ENCODE assay signal across 1 cellular context in the genomic region with DNA sequence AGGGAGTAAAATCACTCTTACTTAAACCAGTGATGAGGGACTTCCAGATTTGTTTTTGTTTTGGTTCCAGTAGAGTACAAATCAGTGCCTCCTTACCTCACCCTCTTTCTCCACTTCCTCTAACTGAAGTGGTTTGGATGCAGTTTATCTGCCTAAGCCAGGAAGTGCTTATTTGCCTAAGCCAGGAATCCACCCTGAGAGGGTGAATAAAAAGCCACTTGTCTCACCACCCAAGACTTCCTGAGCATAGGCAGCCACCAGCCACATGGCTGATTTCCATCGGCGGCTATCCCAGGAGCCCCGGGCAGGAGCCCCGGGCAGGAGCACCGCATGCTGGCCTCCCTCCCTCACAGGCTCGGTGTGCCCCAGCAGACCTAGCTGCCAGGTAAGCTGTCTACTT.
A peak's percentile ranks its signal among the peaks of the same experiment; 100 is the strongest.
TF ChIP-seq lines count a peak whose summit lies in the region.

No MANE protein-coding gene starts in this region.

TF ChIP-seq in HepG2, 621 proteins besides CTCF, POLR2A, EP300 and RAD21 (continued from another document):
- no peak for TF ChIP-seq ZNF292 (CRISPR knock-in tag; IDR thresholded peaks at IDR 0.05; ENCODE audit: borderline replicate concordance, low read depth)
- no peak for TF ChIP-seq PTBP1 (IDR thresholded peaks at IDR 0.05; ENCODE audit: low read depth, low read length, poor library complexity, severe bottlenecking)
- no peak for TF ChIP-seq NRL (CRISPR knock-in tag; IDR thresholded peaks at IDR 0.05; ENCODE audit: borderline replicate concordance)
- peak; percentile 35; the same call in 1 of the 2 replicates for TF ChIP-seq ETV5 (CRISPR knock-in tag; IDR thresholded peaks at IDR 0.05; ENCODE audit: borderline replicate concordance)
- TF ChIP-seq, protein P1, sequence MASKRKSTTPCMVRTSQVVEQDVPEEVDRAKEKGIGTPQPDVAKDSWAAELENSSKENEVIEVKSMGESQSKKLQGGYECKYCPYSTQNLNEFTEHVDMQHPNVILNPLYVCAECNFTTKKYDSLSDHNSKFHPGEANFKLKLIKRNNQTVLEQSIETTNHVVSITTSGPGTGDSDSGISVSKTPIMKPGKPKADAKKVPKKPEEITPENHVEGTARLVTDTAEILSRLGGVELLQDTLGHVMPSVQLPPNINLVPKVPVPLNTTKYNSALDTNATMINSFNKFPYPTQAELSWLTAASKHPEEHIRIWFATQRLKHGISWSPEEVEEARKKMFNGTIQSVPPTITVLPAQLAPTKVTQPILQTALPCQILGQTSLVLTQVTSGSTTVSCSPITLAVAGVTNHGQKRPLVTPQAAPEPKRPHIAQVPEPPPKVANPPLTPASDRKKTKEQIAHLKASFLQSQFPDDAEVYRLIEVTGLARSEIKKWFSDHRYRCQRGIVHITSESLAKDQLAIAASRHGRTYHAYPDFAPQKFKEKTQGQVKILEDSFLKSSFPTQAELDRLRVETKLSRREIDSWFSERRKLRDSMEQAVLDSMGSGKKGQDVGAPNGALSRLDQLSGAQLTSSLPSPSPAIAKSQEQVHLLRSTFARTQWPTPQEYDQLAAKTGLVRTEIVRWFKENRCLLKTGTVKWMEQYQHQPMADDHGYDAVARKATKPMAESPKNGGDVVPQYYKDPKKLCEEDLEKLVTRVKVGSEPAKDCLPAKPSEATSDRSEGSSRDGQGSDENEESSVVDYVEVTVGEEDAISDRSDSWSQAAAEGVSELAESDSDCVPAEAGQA (IDR thresholded peaks at IDR 0.05; ENCODE audit: low read depth): no peak
- TF ChIP-seq, protein P1 (CRISPR knock-in tag; IDR thresholded peaks at IDR 0.05; ENCODE audit: borderline replicate concordance): no peak
- TF ChIP-seq, protein P2, sequence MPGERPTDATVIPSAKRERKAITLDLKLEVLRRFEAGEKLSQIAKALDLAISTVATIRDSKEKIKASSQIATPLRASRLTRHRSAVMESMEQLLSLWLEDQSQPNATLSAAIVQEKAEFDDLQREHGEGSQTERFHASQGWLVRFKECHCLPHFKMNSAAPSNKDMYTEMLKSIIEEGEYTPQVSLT (CRISPR knock-in tag; IDR thresholded peaks at IDR 0.05; ENCODE audit: borderline replicate concordance, low read depth): no peak
- TF ChIP-seq NR1H2 (CRISPR knock-in tag; IDR thresholded peaks at IDR 0.05; ENCODE audit: borderline replicate concordance, low read depth): no peak
- TF ChIP-seq KLF12 (CRISPR knock-in tag; IDR thresholded peaks at IDR 0.05; ENCODE audit: borderline replicate concordance): no peak
- TF ChIP-seq ZNF3 (CRISPR knock-in tag; IDR thresholded peaks at IDR 0.05): no peak
- no peak for TF ChIP-seq TRIM24 (CRISPR knock-in tag; IDR thresholded peaks at IDR 0.05)
